ENCODE assay signal across 4 cellular contexts in genomic region chr2:48979691-48980090, GRCh38.
"Had no signal": no experiment of that assay in that cellular context is flagged by ENCODE, and none has a peak within 500 bp of the region (broad histone marks: within the 10 kb centered on the region; RNA-seq: fewer than 3 reads in every experiment).

No MANE protein-coding gene starts in this region.

- H3K4me3 ChIP-seq: K562 had no signal

- ATAC-seq: HepG2, K562 had no signal

- H3K27ac ChIP-seq: HL-60, KMS-11 had no signal
